Comparison of ENCODE assay signal across 28 cellular contexts in the genomic region with DNA sequence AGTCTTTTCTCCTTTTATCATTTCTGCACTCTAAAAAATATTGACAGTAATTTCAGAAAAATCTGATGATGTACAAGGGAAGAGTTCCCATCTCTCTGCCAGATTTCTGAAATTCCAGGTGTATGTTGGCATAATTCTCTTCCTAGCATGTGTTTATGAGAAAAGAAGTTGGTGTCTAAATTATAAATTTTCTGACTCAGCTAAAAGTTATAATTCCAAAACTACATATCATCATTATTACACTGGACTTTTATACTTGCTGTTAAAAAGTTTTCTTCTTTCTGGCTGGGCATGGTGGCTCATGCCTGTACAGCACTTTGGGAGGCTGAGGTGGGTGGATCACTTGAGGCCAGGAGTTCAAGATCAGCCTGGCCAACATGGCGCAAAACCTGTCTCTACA.
A peak's percentile ranks its signal among the peaks of the same experiment; 100 is the strongest.
DNase-seq lines count a peak whose midpoint lies in the region; ATAC-seq, FAIRE-seq and TF ChIP-seq lines count a peak whose summit lies in the region.
"Had no signal": no experiment of that assay in that cellular context is flagged by ENCODE, and none has a peak within 500 bp of the region (broad histone marks: within the 10 kb centered on the region; RNA-seq: fewer than 3 reads in every experiment).

No MANE protein-coding gene starts in this region.

- POLR2A ChIA-PET in A549 (lab: Yijun Ruan, JAX): no interaction called here
- POLR2A ChIA-PET in K562 (lab: Yijun Ruan, JAX): no interaction called here

- H3K4me3 Mint-ChIP-seq in activated T-cell treated with anti-CD3 and anti-CD28 coated beads, Interleukin-2, amount 50 U/mL, for 72 hours: no peak overlapping the region
- H3K4me3 Mint-ChIP-seq in activated T-cell treated with anti-CD3 and anti-CD28 coated beads, Interleukin-2, amount 50 U/mL, for 24 hours: no peak overlapping the region
- H3K4me3 Mint-ChIP-seq: CD14-positive monocyte; CD4-positive, alpha-beta memory T cell; CD4-positive, CD25-positive, alpha-beta regulatory T cell; CD8-positive, alpha-beta memory T cell had no signal

- TF ChIP-seq EP300 in A549 (IDR thresholded peaks at IDR 0.05) (no peak), K562 (IDR thresholded peaks at IDR 0.05; ENCODE audit: low read length) (no peak), neural cell (conservative IDR thresholded peaks at IDR 0.05; ENCODE audit: poor library complexity, severe bottlenecking) (no peak)

- no peaks in the 10 kb centered on the region for H3K4me1 Mint-ChIP-seq in activated T-cell treated with anti-CD3 and anti-CD28 coated beads, Interleukin-2, amount 50 U/mL, for 72 hours (ENCODE audit: low read depth)
- no peaks in the 10 kb centered on the region for H3K4me1 Mint-ChIP-seq in activated T-cell treated with anti-CD3 and anti-CD28 coated beads, Interleukin-2, amount 50 U/mL, for 24 hours (ENCODE audit: low read depth)
- H3K4me1 Mint-ChIP-seq: CD14-positive monocyte had no signal

- no peaks in the 10 kb centered on the region for H3K9me1 ChIP-seq in K562 (ENCODE audit: control insufficient read depth, insufficient read depth, low read length)

- H3K4me1 ChIP-seq in A549 (no peaks in the 10 kb centered on the region), K562 (replicated peaks in 1 of 2; ENCODE audit: control insufficient read depth in 2 of 2, insufficient read depth in 2 of 2, low read length in 2 of 2) (no peaks in the 10 kb centered on the region)
- H3K4me1 ChIP-seq: BE2C, BLaER1 had no signal

- H3K9ac ChIP-seq in K562 (ENCODE audit: insufficient read depth in 1 of 2, low read depth in 2 of 2, low read length in 2 of 2): no peak overlapping the region
- H3K9ac ChIP-seq in neural cell (ENCODE audit: low read length): no peak overlapping the region
- H3K9ac ChIP-seq: BLaER1 had no signal

- H4K20me1 ChIP-seq in K562 (replicated peaks; ENCODE audit: control insufficient read depth, insufficient read depth, low read length) (no peaks in the 10 kb centered on the region), neural cell (ENCODE audit: insufficient read depth) (no peaks in the 10 kb centered on the region)
- H4K20me1 ChIP-seq: BLaER1 had no signal

- intact Hi-C loops in K562 (cut with micrococcal nuclease): no loop called here

- WGBS in A549 (ENCODE audit: missing lambda C conversion rate): 86% methylated on average over 1 of the region's 1 CpG
- 100% methylated on average over 1 of the region's 1 CpG for WGBS in K562 (ENCODE audit: insufficient coverage, low coverage, missing lambda C conversion rate)

- no peak overlapping the region for H3K4me2 ChIP-seq in A549
- no peak overlapping the region for H3K4me2 ChIP-seq in K562 (ENCODE audit: insufficient read depth, low read length)
- no peak overlapping the region for H3K4me2 ChIP-seq in neural cell (ENCODE audit: low read length)
- H3K4me2 ChIP-seq: BLaER1 had no signal

- peaks cover 78% of the 10 kb centered on the region; the same call in 2 of the 3 replicates for H3K36me3 ChIP-seq in K562 (ENCODE audit: control insufficient read depth, insufficient read depth, low read length)
- no peaks in the 10 kb centered on the region for H3K36me3 ChIP-seq in neural cell (ENCODE audit: insufficient read depth, low read length)
- H3K36me3 ChIP-seq: BLaER1 had no signal

- H3K9me2 ChIP-seq in neural cell (ENCODE audit: insufficient read depth, low read length): no peaks in the 10 kb centered on the region

- in situ Hi-C loops in K562 (cut with MboI): no loop called here

- no peak for TF ChIP-seq RAD21 in A549 (conservative IDR thresholded peaks at IDR 0.05 in 1 of 2, IDR thresholded peaks at IDR 0.05 in 1 of 2)
- no peak for TF ChIP-seq RAD21 in K562 (CRISPR knock-in tag; conservative IDR thresholded peaks at IDR 0.05 in 1 of 2, IDR thresholded peaks at IDR 0.05 in 1 of 2)
- no peak for TF ChIP-seq RAD21 in neural cell (conservative IDR thresholded peaks at IDR 0.05)

- H3K9me3 Mint-ChIP-seq in activated T-cell treated with anti-CD3 and anti-CD28 coated beads, Interleukin-2, amount 50 U/mL, for 72 hours: no peaks in the 10 kb centered on the region
- H3K9me3 Mint-ChIP-seq in activated T-cell treated with anti-CD3 and anti-CD28 coated beads, Interleukin-2, amount 50 U/mL, for 24 hours: no peaks in the 10 kb centered on the region
- H3K9me3 Mint-ChIP-seq: CD4-positive, alpha-beta memory T cell; CD8-positive, alpha-beta memory T cell had no signal

- H3F3A ChIP-seq in neural cell (ENCODE audit: insufficient read depth, low read length, poor library complexity, severe bottlenecking): peaks cover 2% of the 10 kb centered on the region

- TF ChIP-seq CTCF in A549 (IDR thresholded peaks at IDR 0.05) (no peak), K562 (IDR thresholded peaks at IDR 0.05 in 2 of 3, conservative IDR thresholded peaks at IDR 0.05 in 1 of 3; ENCODE audit: insufficient read depth in 2 of 3, low read depth in 1 of 3, low read length in 3 of 3) (no peak), neural cell (IDR thresholded peaks at IDR 0.05; ENCODE audit: poor library complexity, severe bottlenecking) (no peak)

- H3K36me3 Mint-ChIP-seq in activated T-cell treated with anti-CD3 and anti-CD28 coated beads, Interleukin-2, amount 50 U/mL, for 72 hours (ENCODE audit: insufficient read depth in 2 of 2): peaks cover 2 to 15% of the 10 kb centered on the region in 2 donors
- H3K36me3 Mint-ChIP-seq in activated T-cell treated with anti-CD3 and anti-CD28 coated beads, Interleukin-2, amount 50 U/mL, for 24 hours (ENCODE audit: low read depth): peaks cover 43% of the 10 kb centered on the region

- H3K27me3 ChIP-seq in K562 (ENCODE audit: control insufficient read depth in 2 of 2, insufficient read depth in 2 of 2, low read length in 2 of 2) (no peaks in the 10 kb centered on the region), neural cell (ENCODE audit: insufficient read depth, low read depth, low read length) (no peaks in the 10 kb centered on the region)
- H3K27me3 ChIP-seq: BE2C, BLaER1 had no signal

- H2AFZ ChIP-seq in K562 (ENCODE audit: low read depth, low read length) (no peak overlapping the region), neural cell (ENCODE audit: low read depth, low read length) (no peak overlapping the region)

- ATAC-seq in activated T-cell treated with anti-CD3 and anti-CD28 coated beads, Interleukin-2, amount 50 U/mL, for 72 hours (replicated peaks in 1 of 2): no peak
- no peak for ATAC-seq in A549
- no peak for ATAC-seq in K562
- ATAC-seq: GM12878 had no signal

- no peak overlapping the region for H3K27ac ChIP-seq in A549
- H3K27ac ChIP-seq in K562 (ENCODE audit: extremely low read depth, low read depth, low read length): no peak overlapping the region
- peak overlapping the region; percentile 16 for H3K27ac ChIP-seq in neural cell (ENCODE audit: low read length)
- H3K27ac ChIP-seq: 22Rv1, BLaER1 had no signal

- TF ChIP-seq POLR2A in A549 (IDR thresholded peaks at IDR 0.05; ENCODE audit: low read length) (no peak), K562 (conservative IDR thresholded peaks at IDR 0.05) (no peak)

- H3K9me3 ChIP-seq in A549 (no peaks in the 10 kb centered on the region), K562 (replicated peaks; ENCODE audit: control insufficient read depth, insufficient read depth, low read depth, low read length) (no peaks in the 10 kb centered on the region), neural cell (ENCODE audit: low read length) (no peaks in the 10 kb centered on the region)
- H3K9me3 ChIP-seq: BE2C, BLaER1 had no signal

- CTCF ChIA-PET in A549 (lab: Yijun Ruan, JAX) (interaction anchor here (1.0 kb wide), 1 partner anchor 470 kb away, joined by 3 read pairs; no protein-coding TSS in a partner anchor), K562 (lab: Yijun Ruan, JAX; ENCODE audit: low intra/inter-chr PET ratio) (no interaction called here)

- no peaks in the 10 kb centered on the region for H3K27me3 Mint-ChIP-seq in activated T-cell treated with anti-CD3 and anti-CD28 coated beads, Interleukin-2, amount 50 U/mL, for 72 hours (ENCODE audit: low read depth)
- no peaks in the 10 kb centered on the region for H3K27me3 Mint-ChIP-seq in activated T-cell treated with anti-CD3 and anti-CD28 coated beads, Interleukin-2, amount 50 U/mL, for 24 hours
- H3K27me3 Mint-ChIP-seq: CD4-positive, alpha-beta memory T cell; CD4-positive, CD25-positive, alpha-beta regulatory T cell had no signal

- FAIRE-seq in A549 (lab: Jason Lieb, UNC) (no peak), K562 (lab: Jason Lieb, UNC) (no peak)
- FAIRE-seq: GM12878, GM12892, GM18507, GM19239 had no signal

- H3K79me2 ChIP-seq in K562 (ENCODE audit: control insufficient read depth, insufficient read depth, low read length) (no peaks in the 10 kb centered on the region), neural cell (replicated peaks; ENCODE audit: insufficient read depth, low read length) (no peaks in the 10 kb centered on the region)

- H3K27ac Mint-ChIP-seq in activated T-cell treated with anti-CD3 and anti-CD28 coated beads, Interleukin-2, amount 50 U/mL, for 72 hours: peak overlapping the region; percentile 48
- H3K27ac Mint-ChIP-seq in activated T-cell treated with anti-CD3 and anti-CD28 coated beads, Interleukin-2, amount 50 U/mL, for 24 hours: no peak overlapping the region
- H3K27ac Mint-ChIP-seq: CD4-positive, alpha-beta memory T cell; CD4-positive, CD25-positive, alpha-beta regulatory T cell; CD8-positive, alpha-beta memory T cell had no signal

- no peak for DNase-seq in activated T-cell treated with anti-CD3 and anti-CD28 coated beads, Interleukin-2, amount 50 U/mL, for 72 hours
- DNase-seq in activated T-cell treated with anti-CD3 and anti-CD28 coated beads, Interleukin-2, amount 50 U/mL, for 24 hours: no peak
- DNase-seq in A549 (ENCODE audit: low read depth in 1 of 2, low spot score in 1 of 2): no peak
- no peak for DNase-seq in K562 (ENCODE audit: extremely low read depth in 1 of 4, low spot score in 3 of 4)
- no peak for DNase-seq in iPS-NIHi7 (ENCODE audit: extremely low spot score)
- no peak for DNase-seq in activated gamma-delta T cell treated with Interleukin-2 at 50 U/mL for 16 hours
- DNase-seq: ACHN; BE2C; C1 segment of cervical spinal cord; CD4-positive, alpha-beta memory T cell; CD4-positive, CD25-positive, alpha-beta regulatory T cell; CD8-positive, alpha-beta memory T cell; COR-L47; DMS 273 treated with DMSO at 0.1 percent for 48 hours; DMS153; DMS53; DMS79; DND-41; EL; GDM1 had no signal

- no peak overlapping the region for H3K4me3 ChIP-seq in A549
- H3K4me3 ChIP-seq in K562: no peak overlapping the region
- H3K4me3 ChIP-seq in neural cell (ENCODE audit: low read length): no peak overlapping the region
- H3K4me3 ChIP-seq: BLaER1, GM12878 had no signal

- no TSS peak for BruUV-seq in K562 (replicated peaks; lab: Mats Ljungman, UMichigan)

TF ChIP-seq in A549, 52 proteins besides CTCF, POLR2A, EP300 and RAD21 (continues in another document):
- TF ChIP-seq MYC (IDR thresholded peaks at IDR 0.05; ENCODE audit: borderline replicate concordance, low read length) (no peak), MAFK (IDR thresholded peaks at IDR 0.05; ENCODE audit: partially characterized antibody) (peak; percentile 15)

TF ChIP-seq in K562, 482 proteins besides CTCF, POLR2A, EP300 and RAD21 (continues in another document):
- no peak for TF ChIP-seq MTA1 (IDR thresholded peaks at IDR 0.05; ENCODE audit: borderline replicate concordance)

TF ChIP-seq in neural cell, 6 proteins besides CTCF, POLR2A, EP300 and RAD21 (continues in another document):
- TF ChIP-seq POLR2AphosphoS5 (IDR thresholded peaks at IDR 0.05): no peak
